9 cellular contexts compared by ENCODE assay signal in the genomic region with DNA sequence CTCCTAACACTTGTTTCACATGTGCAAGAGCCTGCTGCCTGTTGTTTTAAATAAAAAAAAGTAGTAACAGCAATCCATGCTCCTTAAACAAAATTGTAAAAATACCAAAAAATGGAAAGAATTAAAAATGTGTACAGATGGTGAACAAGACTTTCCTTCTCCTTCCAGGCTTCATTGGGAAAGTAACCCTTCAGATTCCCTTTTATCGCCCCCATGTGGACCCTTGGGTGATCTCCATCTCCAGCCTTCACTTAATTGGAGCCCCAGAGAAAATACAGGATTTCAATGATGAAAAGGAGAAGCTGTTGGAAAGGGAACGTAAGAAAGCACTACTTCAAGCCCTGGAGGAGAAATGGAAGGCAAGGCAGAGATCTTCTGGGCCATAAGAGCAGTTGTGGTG. TPM values are rescaled to one million over a fixed set of nuclear protein-coding genes. Genes with fewer than 3 reads are reported as not detected.
A peak's percentile ranks its signal among the peaks of the same experiment; 100 is the strongest.
DNase-seq lines count a peak whose midpoint lies in the region; ATAC-seq, FAIRE-seq and TF ChIP-seq lines count a peak whose summit lies in the region.
"Had no signal": no experiment of that assay in that cellular context is flagged by ENCODE, and none has a peak within 500 bp of the region (broad histone marks: within the 10 kb centered on the region; RNA-seq: fewer than 3 reads in every experiment).

No MANE protein-coding gene starts in this region.

- no peak overlapping the region for H3K27ac ChIP-seq in RWPE2 (ENCODE audit: poor library complexity, severe bottlenecking)
- no peak overlapping the region for H3K27ac ChIP-seq in small intestine (ENCODE audit: low read depth in 1 of 2, low read length in 1 of 2)

- ATAC-seq in RWPE2 (ENCODE audit: low read depth) = no peak

- H3K9me3 ChIP-seq in RWPE2 (ENCODE audit: severe bottlenecking) (no peaks in the 10 kb centered on the region), small intestine (ENCODE audit: control insufficient read depth, low read depth) (no peaks in the 10 kb centered on the region)

- in situ Hi-C loops in ACHN (cut with HindIII; ENCODE audit: low pct_ligation_motif_present, low pct_unique_long_range_greater_than_20kb, low sequenced_read_pairs) = no loop called here

- WGBS in small intestine, 3 donors = 69 to 73% (median 71%) methylated on average over 2 of the region's 2 CpGs

- no peaks in the 10 kb centered on the region for H3K27me3 ChIP-seq in GM06990 (replicated peaks; ENCODE audit: control insufficient read depth, insufficient read depth, low read length)
- no peaks in the 10 kb centered on the region for H3K27me3 ChIP-seq in RWPE2 (ENCODE audit: insufficient read depth, poor library complexity, severe bottlenecking)
- H3K27me3 ChIP-seq in small intestine (ENCODE audit: control insufficient read depth in 2 of 2, insufficient read depth in 2 of 2, low read length in 2 of 2) = no peaks in the 10 kb centered on the region

- H3K36me3 ChIP-seq in GM06990 (ENCODE audit: control insufficient read depth, insufficient read depth, low read length) (peaks cover 4% of the 10 kb centered on the region; the same call in 1 of the 2 replicates), RWPE2 (ENCODE audit: low read depth) (peaks cover 72% of the 10 kb centered on the region), small intestine (ENCODE audit: control insufficient read depth in 2 of 2, insufficient read depth in 2 of 2, low read length in 2 of 2) (peaks cover 13 to 33% of the 10 kb centered on the region in 2 donors)

- H3K4me1 ChIP-seq in RWPE2 (ENCODE audit: insufficient read depth, poor library complexity, severe bottlenecking) = no peaks in the 10 kb centered on the region
- H3K4me1 ChIP-seq in small intestine (ENCODE audit: control insufficient read depth in 2 of 2, insufficient read depth in 1 of 2, low read depth in 1 of 2, low read length in 1 of 2) = no peaks in the 10 kb centered on the region

- TF ChIP-seq CTCF in GM06990 (IDR thresholded peaks at IDR 0.05; ENCODE audit: insufficient read depth, low read length, poor library complexity, severe bottlenecking) (peak; percentile 42), RWPE2 (IDR thresholded peaks at IDR 0.05; ENCODE audit: poor library complexity, severe bottlenecking) (peak; percentile 48), fibroblast of the aortic adventitia (IDR thresholded peaks at IDR 0.05; ENCODE audit: insufficient read depth, low read length) (peak; percentile 31)

- H3K4me3 ChIP-seq in GM06990 (replicated peaks; ENCODE audit: low read depth, low read length) (no peak overlapping the region), RWPE2 (ENCODE audit: severe bottlenecking) (no peak overlapping the region), fibroblast of the aortic adventitia (ENCODE audit: low read depth, low read length) (no peak overlapping the region), small intestine (ENCODE audit: low read depth in 1 of 2, low read length in 2 of 2) (no peak overlapping the region)

- peak; percentile 16 for DNase-seq in ACHN
- no peak for DNase-seq in GM06990 (ENCODE audit: extremely low read depth, insufficient read length)
- no peak for DNase-seq in RWPE2 (ENCODE audit: low spot score)
- no peak for DNase-seq in fibroblast of the aortic adventitia (ENCODE audit: low read depth)
- no peak for DNase-seq in HK-2 (ENCODE audit: unreplicated experiment)
- DNase-seq in UCSD-AML1 (lab: John Stamatoyannopoulos, UW; ENCODE audit: unreplicated experiment) = no peak
- DNase-seq in small intestine = no peak
- no peak for DNase-seq in NCI-H2196 treated with DMSO at 0.1 percent for 48 hours (lab: John Stamatoyannopoulos, UW; ENCODE audit: unreplicated experiment)

- FAIRE-seq in small intestine (lab: Jason Lieb, UNC) = no peak
- FAIRE-seq: GM12891 had no signal

RNA-seq across cellular contexts. Expression of a gene that starts 14.2 kb away (rescaled TPM):
- total RNA-seq in fibroblast of the aortic adventitia (ENCODE audit: low replicate concordance) = 32.5 and 37.5 TPM in 2 replicates
- 10 to 100 TPM; 15.9 to 21.5 (median 16.2) TPM for polyA plus RNA-seq in small intestine
